Comparison of ENCODE assay signal across 2 cellular contexts in genomic region chr2:190180313-190181065, GRCh38.
TF ChIP-seq lines count a peak whose summit lies in the region.

No MANE protein-coding gene starts in this region.

TF ChIP-seq in HCT116, 20 proteins besides CTCF, POLR2A, EP300 and RAD21:
- no peak for TF ChIP-seq CEBPB (IDR thresholded peaks at IDR 0.05; ENCODE audit: low read depth)
- no peak for TF ChIP-seq EZH2 (IDR thresholded peaks at IDR 0.05)
- no peak for TF ChIP-seq JUND (IDR thresholded peaks at IDR 0.05)
- no peak for TF ChIP-seq ZBTB33 (IDR thresholded peaks at IDR 0.05; ENCODE audit: extremely low read depth, insufficient replicate concordance, low read length)
- peak; percentile 75 for TF ChIP-seq ZFX (IDR thresholded peaks at IDR 0.05)
- no peak for TF ChIP-seq SRF (IDR thresholded peaks at IDR 0.05; ENCODE audit: low read depth)
- TF ChIP-seq SP1 (IDR thresholded peaks at IDR 0.05; ENCODE audit: low read depth), result no peak
- TF ChIP-seq TCF7L2 (IDR thresholded peaks at IDR 0.05; ENCODE audit: borderline replicate concordance, extremely low read depth, insufficient read depth, insufficient read length), result peak; percentile 14
- no peak for TF ChIP-seq ZNF274 (IDR thresholded peaks at IDR 0.05; ENCODE audit: low read depth, low read length)
TF ChIP-seq in HCT116: peak in this region for 2.

TF ChIP-seq in neural cell, 6 proteins besides CTCF, POLR2A, EP300 and RAD21:
- TF ChIP-seq REST (IDR thresholded peaks at IDR 0.05; ENCODE audit: borderline replicate concordance) (no peak), MXI1 (conservative IDR thresholded peaks at IDR 0.05; ENCODE audit: poor library complexity, severe bottlenecking) (no peak), POLR2AphosphoS5 (IDR thresholded peaks at IDR 0.05) (no peak), SMC3 (conservative IDR thresholded peaks at IDR 0.05; ENCODE audit: poor library complexity) (no peak), TAF1 (IDR thresholded peaks at IDR 0.05; ENCODE audit: low read depth) (no peak), EZH2 (IDR thresholded peaks at IDR 0.05; ENCODE audit: borderline replicate concordance, insufficient read depth, low read length, poor library complexity, severe bottlenecking) (no peak)
